In genomic region chr2:68726608-68727367, GRCh38 we compare ENCODE assay signal across 8 cellular contexts. TPM values are rescaled to one million over a fixed set of nuclear protein-coding genes. Genes with fewer than 3 reads are reported as not detected.
DNase-seq lines count a peak whose midpoint lies in the region; ATAC-seq and TF ChIP-seq lines count a peak whose summit lies in the region.

No MANE protein-coding gene starts in this region.

- peaks cover 4% of the 10 kb centered on the region for H3K27me3 ChIP-seq in osteoblast (ENCODE audit: insufficient read depth, low read length)

- no peaks in the 10 kb centered on the region for H3K9me3 Mint-ChIP-seq in effector memory CD8-positive, alpha-beta T cell

- H3K27me3 Mint-ChIP-seq in effector memory CD8-positive, alpha-beta T cell = no peaks in the 10 kb centered on the region

- no peak overlapping the region for H3K27ac ChIP-seq in osteoblast (ENCODE audit: low read depth, low read length)

- peaks cover 6% of the 10 kb centered on the region for H3K36me3 Mint-ChIP-seq in effector memory CD8-positive, alpha-beta T cell (ENCODE audit: insufficient read depth)

- H3K4me1 ChIP-seq in osteoblast (ENCODE audit: insufficient read depth, low read length) = no peaks in the 10 kb centered on the region

- TF ChIP-seq CTCF in osteoblast (IDR thresholded peaks at IDR 0.05; ENCODE audit: extremely low read depth, low read depth, low read length) = no peak

- H4K20me1 ChIP-seq in osteoblast (ENCODE audit: insufficient read depth, low read length) = no peaks in the 10 kb centered on the region

- peaks cover 51 to 58% of the 10 kb centered on the region in 2 donors for H3K4me1 Mint-ChIP-seq in effector memory CD8-positive, alpha-beta T cell (ENCODE audit: low read depth in 2 of 2)

- no peaks in the 10 kb centered on the region for H3K9me3 ChIP-seq in osteoblast (ENCODE audit: low read depth, low read length)

- no peak overlapping the region for H3K4me2 ChIP-seq in osteoblast (ENCODE audit: insufficient read depth, low read length)

- H3K4me3 ChIP-seq in osteoblast (ENCODE audit: insufficient read depth, low read length) = no peak overlapping the region

- DNase-seq in AML-193 (lab: John Stamatoyannopoulos, UW) (peak; percentile 75 to 76), cerebellar cortex (ENCODE audit: low spot score) (no peak), osteoblast (ENCODE audit: insufficient read length, low spot score, missing footprints) (no peak)
- peak; percentile 70 to 71 for DNase-seq in activated CD4-positive, alpha-beta T cell treated with anti-CD3 and anti-CD28 coated beads for 24 hours (ENCODE audit: low read depth in 2 of 2)
- DNase-seq in effector memory CD8-positive, alpha-beta T cell = peak; percentile 70 to 75 (median 74)
- peak; percentile 62 to 86 for DNase-seq in stimulated activated CD8-positive, alpha-beta memory T cell treated with anti-CD3 and anti-CD28 coated beads, Interleukin-7, amount 100 ng/mL, for 48 hours (ENCODE audit: extremely low read depth in 1 of 2, low read depth in 1 of 2)

- H3K27ac Mint-ChIP-seq in effector memory CD8-positive, alpha-beta T cell = peak overlapping the region; percentile 91

- peak overlapping the region; percentile 61 to 72 for H3K4me3 Mint-ChIP-seq in effector memory CD8-positive, alpha-beta T cell

- H2AFZ ChIP-seq in osteoblast (ENCODE audit: low read length) = no peak overlapping the region

- no peaks in the 10 kb centered on the region for H3K79me2 ChIP-seq in osteoblast (ENCODE audit: insufficient read depth, low read length)

- peak; percentile 98 for ATAC-seq in GM19467 (IDR thresholded peaks at IDR 0.05; ENCODE audit: unreplicated experiment)
- peak; percentile 94 for ATAC-seq in HG03565 (IDR thresholded peaks at IDR 0.05; ENCODE audit: unreplicated experiment)
- ATAC-seq in effector memory CD8-positive, alpha-beta T cell (replicated peaks) = peak; percentile 100

- no peaks in the 10 kb centered on the region for H3K36me3 ChIP-seq in osteoblast (ENCODE audit: insufficient read depth, low read length)

RNA-seq across cellular contexts. Expression of gene ARHGAP25, which starts 7.8 kb away (rescaled TPM):
- under 0.01 and 0.29 TPM in 2 replicates for total RNA-seq in osteoblast

Comparison
In these comparisons a context has a peak if more than half of its experiments do, and no peak if none do; other contexts are left out.
1. DNase-seq: peak in AML-193 (2 of 2), activated CD4-positive, alpha-beta T cell treated with anti-CD3 and anti-CD28 coated beads for 24 hours (2 of 2), effector memory CD8-positive, alpha-beta T cell (3 of 3) and stimulated activated CD8-positive, alpha-beta memory T cell treated with anti-CD3 and anti-CD28 coated beads, Interleukin-7, amount 100 ng/mL, for 48 hours (2 of 2); none in cerebellar cortex (single experiment) and osteoblast (single experiment).
2. Peak in every context shown above with its lines, with median percentiles within 50 percentile points of each other: ATAC-seq.